Comparison of ENCODE assay signal across 8 cellular contexts in the genomic region with DNA sequence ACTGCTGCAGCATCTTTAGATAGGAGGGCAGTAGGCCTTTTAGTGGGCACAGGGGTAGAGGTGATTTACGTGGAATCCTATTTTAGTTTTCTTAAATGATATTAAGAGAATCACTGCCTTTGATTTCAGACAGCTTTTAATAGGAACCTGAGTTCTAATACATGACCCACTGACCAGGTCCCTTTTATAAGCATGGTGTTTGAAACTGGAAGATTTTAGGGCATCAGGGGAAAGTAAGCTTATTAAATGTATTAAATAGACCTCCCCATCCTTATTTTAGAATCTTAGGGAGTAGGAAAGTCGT. TPM values are rescaled to one million over a fixed set of nuclear protein-coding genes. Genes with fewer than 3 reads are reported as not detected.
DNase-seq lines count a peak whose midpoint lies in the region; ATAC-seq, FAIRE-seq and TF ChIP-seq lines count a peak whose summit lies in the region.

No MANE protein-coding gene starts in this region.

- H3K27ac Mint-ChIP-seq in CD8-positive, alpha-beta T cell = peak overlapping the region; percentile 87

- TF ChIP-seq POLR2A in Peyer's patch (IDR thresholded peaks at IDR 0.05) = no peak
- peak; percentile 17 for TF ChIP-seq POLR2A in erythroblast (IDR thresholded peaks at IDR 0.05; ENCODE audit: low read length)
- no peak for TF ChIP-seq POLR2A in GM18505 (IDR thresholded peaks at IDR 0.05; ENCODE audit: borderline replicate concordance, extremely low read depth, insufficient read depth, insufficient read length)

- H3K36me3 ChIP-seq in CD8-positive, alpha-beta T cell (ENCODE audit: insufficient read depth, low read length) = peaks cover 8% of the 10 kb centered on the region
- H3K36me3 ChIP-seq in Peyer's patch (peaks cover 0 to 32% (median 0%) of the 10 kb centered on the region in 3 donors), pancreas (peaks cover 0 to 18% (median 0%) of the 10 kb centered on the region in 3 donors)

- intact Hi-C loops in CD8-positive, alpha-beta T cell (cut with DNase I, micrococcal nuclease) = loop anchor here (1.0 to 2.0 kb wide), 2 partner anchors 16 to 45 kb away; no protein-coding TSS in a partner anchor
- intact Hi-C loops in pancreas (cut with DNase I) = loop anchor here in 1 of 3 donors (10.0 kb wide), 1 partner anchor 59 kb away; a partner anchor contains a TSS

- peaks cover 40% of the 10 kb centered on the region for H3K4me1 Mint-ChIP-seq in CD8-positive, alpha-beta T cell (ENCODE audit: low read depth)

- peak overlapping the region; percentile 93 for H3K4me3 ChIP-seq in CD8-positive, alpha-beta T cell (ENCODE audit: low read depth, low read length)
- H3K4me3 ChIP-seq in Peyer's patch = peak overlapping the region; percentile 95 to 99 (median 98)
- H3K4me3 ChIP-seq in pancreas = peak overlapping the region; percentile 79 to 100 (median 96)

- no peaks in the 10 kb centered on the region for H3K27me3 ChIP-seq in CD8-positive, alpha-beta T cell (ENCODE audit: insufficient read depth, low read length)
- no peaks in the 10 kb centered on the region for H3K27me3 ChIP-seq in Peyer's patch
- H3K27me3 ChIP-seq in pancreas = no peaks in the 10 kb centered on the region

- H3K27ac ChIP-seq in CD8-positive, alpha-beta T cell (ENCODE audit: low read depth, low read length) = peak overlapping the region; percentile 40
- H3K27ac ChIP-seq in Peyer's patch (peak overlapping the region; percentile 89 to 99 (median 97)), pancreas (peak overlapping the region; percentile 77 to 94 (median 86))

- CTCF ChIA-PET in CD8-positive, alpha-beta T cell (lab: Charles Lee) = interaction anchor here (1.0 to 5.3 kb wide), 10 partner anchors 9 to 97 kb away, joined by 3 to 84 read pairs (median 9); a partner anchor contains a TSS

- no peaks in the 10 kb centered on the region for H3K9me3 ChIP-seq in CD8-positive, alpha-beta T cell (ENCODE audit: low read length)
- H3K9me3 ChIP-seq in Peyer's patch = no peaks in the 10 kb centered on the region
- H3K9me3 ChIP-seq in pancreas = no peaks in the 10 kb centered on the region

- H3K27me3 Mint-ChIP-seq in CD8-positive, alpha-beta T cell (ENCODE audit: low read depth) = no peaks in the 10 kb centered on the region

- WGBS in pancreas, 2 donors = 0 to 1% methylated on average over 2 of the region's 2 CpGs

- TF ChIP-seq CTCF in CD8-positive, alpha-beta T cell (IDR thresholded peaks at IDR 0.05) = no peak
- no peak for TF ChIP-seq CTCF in Peyer's patch (IDR thresholded peaks at IDR 0.05)
- no peak for TF ChIP-seq CTCF in pancreas (IDR thresholded peaks at IDR 0.05)

- ATAC-seq in CD8-positive, alpha-beta T cell = no peak
- no peak for ATAC-seq in pancreas
- ATAC-seq in HG03457 (IDR thresholded peaks at IDR 0.05; ENCODE audit: unreplicated experiment) = no peak
- no peak for ATAC-seq in GM19467 (IDR thresholded peaks at IDR 0.05; ENCODE audit: unreplicated experiment)
- no peak for ATAC-seq in GM18505 (IDR thresholded peaks at IDR 0.05; ENCODE audit: unreplicated experiment)

- H3K4me3 Mint-ChIP-seq in CD8-positive, alpha-beta T cell = peak overlapping the region; percentile 95

- FAIRE-seq in pancreas (lab: Jason Lieb, UNC) = no peak

- DNase-seq in CD8-positive, alpha-beta T cell = no peak
- DNase-seq in Peyer's patch (no peak), erythroblast (lab: John Stamatoyannopoulos, UW) (no peak), pancreas (no peak), AML-193 (lab: John Stamatoyannopoulos, UW) (no peak)

- H3K4me1 ChIP-seq in CD8-positive, alpha-beta T cell (ENCODE audit: insufficient read depth, low read length) = peaks cover 14% of the 10 kb centered on the region
- H3K4me1 ChIP-seq in Peyer's patch (peaks cover 0 to 28% (median 3%) of the 10 kb centered on the region in 4 donors), pancreas (peaks cover 0 to 13% (median 6%) of the 10 kb centered on the region in 3 donors)

- POLR2A ChIA-PET in CD8-positive, alpha-beta T cell (lab: Charles Lee) = interaction anchor here (0.9 to 6.2 kb wide), 14 partner anchors 10 to 95 kb away, joined by 3 to 82 read pairs (median 5); a partner anchor contains a TSS

- H3K36me3 Mint-ChIP-seq in CD8-positive, alpha-beta T cell = peaks cover 28% of the 10 kb centered on the region

- no peaks in the 10 kb centered on the region for H3K9me3 Mint-ChIP-seq in CD8-positive, alpha-beta T cell

RNA-seq across cellular contexts. Expression of a gene that starts 2.0 kb away (rescaled TPM):
- total RNA-seq in CD8-positive, alpha-beta T cell = 10 to 100 TPM; 43.8 to 46.6 TPM
- total RNA-seq in Peyer's patch = 100 to 1,000 TPM in 3 of 4 donors, 10 to 100 TPM in 1; 86.3 to 207 (median 117) TPM
- total RNA-seq in pancreas = 10 to 100 TPM; 21.0 to 44.6 (median 29.2) TPM
- 100 to 1,000 TPM in 1 of 2 donors, 10 to 100 TPM in 1; 71.0 to 105 TPM for polyA plus RNA-seq in pancreas

RNA-seq across cellular contexts. Expression of a gene that starts 16.6 kb away (rescaled TPM):
- total RNA-seq in CD8-positive, alpha-beta T cell = 100 to 1,000 TPM; 187 to 198 TPM
- total RNA-seq in Peyer's patch (100 to 1,000 TPM in 1 of 4 donors, 10 to 100 TPM in 3; 54.6 to 138 (median 57.5) TPM), pancreas (10 to 100 TPM; 31.3 to 46.2 (median 40.8) TPM)
- polyA plus RNA-seq in pancreas = 10 to 100 TPM; 35.2 to 42.3 TPM

RNA-seq across cellular contexts. Expression of a gene that starts 23.4 kb away (rescaled TPM):
- 10 to 100 TPM; 24.1 to 25.6 TPM for total RNA-seq in CD8-positive, alpha-beta T cell
- total RNA-seq in Peyer's patch (10 to 100 TPM; 13.2 to 38.8 (median 18.9) TPM), pancreas (10 to 100 TPM in 4 of 6 donors, 1 to 10 TPM in 2; 4.8 to 16.6 (median 11.2) TPM)
- 10 to 100 TPM; 11.0 to 17.5 TPM for polyA plus RNA-seq in pancreas

RNA-seq across cellular contexts. Expression of a gene that starts 53.5 kb away (rescaled TPM):
- 1 to 10 TPM; 8.8 to 9.2 TPM for total RNA-seq in CD8-positive, alpha-beta T cell
- 100 to 1,000 TPM in 3 of 4 donors, 10 to 100 TPM in 1; 56.9 to 317 (median 207) TPM for total RNA-seq in Peyer's patch
- 1 to 10 TPM; 2.6 to 4.9 (median 4.2) TPM for total RNA-seq in pancreas
- 10 to 100 TPM in 1 of 2 donors, 1 to 10 TPM in 1; 8.0 to 10.6 TPM for polyA plus RNA-seq in pancreas

Comparison
In these comparisons a context has a peak if more than half of its experiments do, and no peak if none do; other contexts are left out.
1. H3K27ac ChIP-seq: peak in every context shown above with its lines; median percentile 97 in Peyer's patch; 86 in pancreas; 40 in CD8-positive, alpha-beta T cell.